8 cellular contexts compared by ENCODE assay signal in the genomic region with DNA sequence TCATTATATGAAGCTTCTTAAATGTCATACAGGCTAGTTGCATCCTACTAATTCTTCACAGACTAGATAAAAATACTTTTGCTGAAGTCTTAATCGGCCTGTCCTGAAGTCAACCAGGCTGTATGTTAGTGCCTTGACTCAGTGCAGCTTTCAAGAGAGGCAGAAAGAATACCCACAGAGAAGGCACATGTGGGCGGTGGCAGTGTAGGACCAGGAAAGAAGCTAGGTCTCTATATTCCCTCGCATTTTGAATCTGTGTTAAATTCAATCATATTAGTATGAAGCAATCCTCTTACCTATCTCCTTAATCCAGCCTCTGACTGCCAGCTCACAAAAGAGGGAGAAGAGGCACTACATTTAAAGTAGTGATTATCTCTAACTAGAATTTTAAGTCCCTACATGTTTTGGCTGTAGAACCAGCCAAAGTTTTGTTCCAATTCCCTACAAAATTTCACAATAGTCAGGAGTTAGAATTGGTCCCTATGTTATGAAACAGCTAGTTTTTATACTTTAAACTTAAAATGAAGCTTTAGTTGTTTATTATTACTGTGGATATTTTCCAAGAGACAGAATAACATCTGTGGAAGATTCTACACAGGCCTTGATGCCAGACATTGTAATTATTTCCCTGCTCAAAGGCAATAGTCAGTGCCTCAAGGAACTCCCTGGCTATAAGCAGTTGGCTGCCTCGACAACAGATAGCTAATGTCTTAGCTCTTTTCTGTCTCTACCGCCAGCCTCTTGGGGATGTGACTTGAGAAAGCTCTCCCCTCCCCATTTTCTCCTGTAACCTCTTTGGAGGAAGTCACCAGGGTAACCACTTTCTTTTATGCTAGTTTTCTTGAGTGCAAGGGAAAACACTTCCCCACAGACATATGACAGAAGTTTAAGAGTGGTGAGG. TPM values are rescaled to one million over a fixed set of nuclear protein-coding genes. Genes with fewer than 3 reads are reported as not detected.
A peak's percentile ranks its signal among the peaks of the same experiment; 100 is the strongest.
DNase-seq lines count a peak whose midpoint lies in the region; ATAC-seq and TF ChIP-seq lines count a peak whose summit lies in the region.

No MANE protein-coding gene starts in this region.

- no peak overlapping the region for H3K4me3 Mint-ChIP-seq in activated naive CD4-positive, alpha-beta T cell treated with anti-CD3 and anti-CD28 coated beads for 36 hours
- H3K4me3 Mint-ChIP-seq in activated naive CD8-positive, alpha-beta T cell treated with anti-CD3 and anti-CD28 coated beads, Interleukin-2, amount 10 ng/mL, durations not matched to agents 7 days and 5 days: peak overlapping the region; percentile 68

- H3K27ac Mint-ChIP-seq in activated naive CD4-positive, alpha-beta T cell treated with anti-CD3 and anti-CD28 coated beads for 36 hours: peak overlapping the region; percentile 87
- H3K27ac Mint-ChIP-seq in activated naive CD8-positive, alpha-beta T cell treated with anti-CD3 and anti-CD28 coated beads, Interleukin-2, amount 10 ng/mL, durations not matched to agents 7 days and 5 days: peak overlapping the region; percentile 87

- ATAC-seq in activated naive CD8-positive, alpha-beta T cell treated with anti-CD3 and anti-CD28 coated beads, Interleukin-2, amount 10 ng/mL, durations not matched to agents 7 days and 5 days (ENCODE audit: low read depth): peak; percentile 48
- ATAC-seq in lower lobe of right lung (peak in 1 of 2 donors; percentile 6), GM18867 (IDR thresholded peaks at IDR 0.05; ENCODE audit: unreplicated experiment) (no peak)

- TF ChIP-seq EP300 in transverse colon (IDR thresholded peaks at IDR 0.05; ENCODE audit: low read depth): no peak

- peaks cover 91% of the 10 kb centered on the region for H3K4me1 Mint-ChIP-seq in activated naive CD4-positive, alpha-beta T cell treated with anti-CD3 and anti-CD28 coated beads for 36 hours (ENCODE audit: low read depth)
- peaks cover 87% of the 10 kb centered on the region for H3K4me1 Mint-ChIP-seq in activated naive CD8-positive, alpha-beta T cell treated with anti-CD3 and anti-CD28 coated beads, Interleukin-2, amount 10 ng/mL, durations not matched to agents 7 days and 5 days

- TF ChIP-seq CTCF in lower lobe of right lung (IDR thresholded peaks at IDR 0.05) (no peak), transverse colon (IDR thresholded peaks at IDR 0.05) (no peak)

- CTCF ChIA-PET in activated naive CD4-positive, alpha-beta T cell treated with anti-CD3 and anti-CD28 coated beads for 36 hours (lab: Charles Lee): interaction anchor here (0.5 to 2.3 kb wide), 12 partner anchors 9 to 370 kb away, joined by 3 to 10 read pairs (median 4); no protein-coding TSS in a partner anchor

- H3K4me3 ChIP-seq in lower lobe of right lung (no peak overlapping the region), transverse colon (no peak overlapping the region)

- H3K9me3 ChIP-seq in lower lobe of right lung (no peaks in the 10 kb centered on the region), transverse colon (no peaks in the 10 kb centered on the region)

- H3K36me3 ChIP-seq in lower lobe of right lung (no peaks in the 10 kb centered on the region), transverse colon (no peaks in the 10 kb centered on the region)

- DNase-seq in activated naive CD4-positive, alpha-beta T cell treated with anti-CD3 and anti-CD28 coated beads for 36 hours: peak; percentile 61
- no peak for DNase-seq in activated naive CD4-positive, alpha-beta T cell treated with Interleukin-2 at 50 U/mL for 16 hours
- DNase-seq in activated naive CD8-positive, alpha-beta T cell treated with anti-CD3 and anti-CD28 coated beads, Interleukin-2, amount 10 ng/mL, durations not matched to agents 7 days and 5 days: no peak
- no peak for DNase-seq in lower lobe of right lung
- no peak for DNase-seq in transverse colon
- DNase-seq in 8988T: no peak
- no peak for DNase-seq in NCI-H146 (lab: John Stamatoyannopoulos, UW)

- TF ChIP-seq POLR2A in transverse colon (IDR thresholded peaks at IDR 0.05): no peak

- peaks cover 23% of the 10 kb centered on the region for H3K36me3 Mint-ChIP-seq in activated naive CD4-positive, alpha-beta T cell treated with anti-CD3 and anti-CD28 coated beads for 36 hours (ENCODE audit: low read depth)
- peaks cover 25% of the 10 kb centered on the region for H3K36me3 Mint-ChIP-seq in activated naive CD8-positive, alpha-beta T cell treated with anti-CD3 and anti-CD28 coated beads, Interleukin-2, amount 10 ng/mL, durations not matched to agents 7 days and 5 days

- in situ Hi-C loops in transverse colon (cut with MboI; ENCODE audit: low pct_ligation_motif_present in 1 of 4, low pct_unique_long_range_greater_than_20kb in 1 of 4, low sequenced_read_pairs in 3 of 4): no loop called here

- no peaks in the 10 kb centered on the region for H3K9me3 Mint-ChIP-seq in activated naive CD4-positive, alpha-beta T cell treated with anti-CD3 and anti-CD28 coated beads for 36 hours
- no peaks in the 10 kb centered on the region for H3K9me3 Mint-ChIP-seq in activated naive CD8-positive, alpha-beta T cell treated with anti-CD3 and anti-CD28 coated beads, Interleukin-2, amount 10 ng/mL, durations not matched to agents 7 days and 5 days

- intact Hi-C loops in activated naive CD4-positive, alpha-beta T cell treated with anti-CD3 and anti-CD28 coated beads for 36 hours (cut with micrococcal nuclease): loop anchor here (2.0 to 10.0 kb wide), 2 partner anchors 15 to 123 kb away; no protein-coding TSS in a partner anchor
- intact Hi-C loops in lower lobe of right lung (cut with DNase I): no loop called here
- intact Hi-C loops in transverse colon (cut with DNase I; ENCODE audit: low total_unique reads): no loop called here

- peaks cover 88% of the 10 kb centered on the region for H3K4me1 ChIP-seq in lower lobe of right lung
- peaks cover 46 to 94% (median 66%) of the 10 kb centered on the region in 4 donors for H3K4me1 ChIP-seq in transverse colon

- WGBS in transverse colon (ENCODE audit: low coverage in 1 of 2), 2 donors: 48 to 71% methylated on average over 3 to 5 of the region's 5 CpGs

- POLR2A ChIA-PET in activated naive CD8-positive, alpha-beta T cell treated with anti-CD3 and anti-CD28 coated beads, Interleukin-2, amount 10 ng/mL, durations not matched to agents 7 days and 5 days (lab: Charles Lee): interaction anchor here (0.8 to 2.9 kb wide), 19 partner anchors 13 to 459 kb away, joined by 3 to 23 read pairs (median 4); a partner anchor contains a TSS

- H3K27me3 ChIP-seq in lower lobe of right lung (ENCODE audit: low read depth) (no peaks in the 10 kb centered on the region), transverse colon (no peaks in the 10 kb centered on the region)

- H3K27me3 Mint-ChIP-seq in activated naive CD4-positive, alpha-beta T cell treated with anti-CD3 and anti-CD28 coated beads for 36 hours (ENCODE audit: low read depth): no peaks in the 10 kb centered on the region
- H3K27me3 Mint-ChIP-seq in activated naive CD8-positive, alpha-beta T cell treated with anti-CD3 and anti-CD28 coated beads, Interleukin-2, amount 10 ng/mL, durations not matched to agents 7 days and 5 days: no peaks in the 10 kb centered on the region

- peak overlapping the region; percentile 70 for H3K27ac ChIP-seq in lower lobe of right lung
- peak overlapping the region; percentile 78 to 87 (median 82) for H3K27ac ChIP-seq in transverse colon

RNA-seq across cellular contexts. Expression of a gene that starts 31.9 kb away (rescaled TPM):
- total RNA-seq in activated naive CD4-positive, alpha-beta T cell treated with anti-CD3 and anti-CD28 coated beads for 36 hours: 10 to 100 TPM; 40.6 to 42.7 TPM
- 10 to 100 TPM; 70.5 to 74.1 TPM for total RNA-seq in activated naive CD8-positive, alpha-beta T cell treated with anti-CD3 and anti-CD28 coated beads, Interleukin-2, amount 10 ng/mL, durations not matched to agents 7 days and 5 days
- 40.6 TPM for total RNA-seq in lower lobe of right lung
- 10 to 100 TPM; 23.0 to 35.9 (median 24.1) TPM for total RNA-seq in transverse colon
